8 cellular contexts compared by ENCODE assay signal in the genomic region with DNA sequence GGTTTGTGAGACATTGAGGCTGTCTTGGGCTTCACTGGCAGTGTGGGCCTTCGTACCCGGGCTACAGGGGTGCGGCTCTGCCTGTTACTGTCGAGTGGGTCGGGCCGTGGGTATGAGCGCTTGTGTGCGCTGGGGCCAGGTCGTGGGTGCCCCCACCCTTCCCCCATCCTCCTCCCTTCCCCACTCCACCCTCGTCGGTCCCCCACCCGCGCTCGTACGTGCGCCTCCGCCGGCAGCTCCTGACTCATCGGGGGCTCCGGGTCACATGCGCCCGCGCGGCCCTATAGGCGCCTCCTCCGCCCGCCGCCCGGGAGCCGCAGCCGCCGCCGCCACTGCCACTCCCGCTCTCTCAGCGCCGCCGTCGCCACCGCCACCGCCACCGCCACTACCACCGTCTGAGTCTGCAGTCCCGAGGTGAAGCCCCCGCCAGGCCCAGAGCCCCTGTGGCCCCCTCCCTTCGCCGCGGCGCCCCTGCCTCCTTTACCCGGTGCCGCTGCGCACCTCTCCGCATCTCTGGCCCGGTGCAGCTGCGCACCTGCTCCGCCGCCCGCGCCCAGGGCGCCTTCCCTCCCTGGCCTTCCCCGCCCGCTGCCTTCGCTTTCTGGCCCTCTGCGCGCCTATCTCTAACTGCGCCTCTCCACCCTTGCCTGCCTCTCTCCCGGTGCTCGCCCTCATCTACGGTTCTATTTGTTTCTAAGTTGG. TPM values are rescaled to one million over a fixed set of nuclear protein-coding genes. Genes with fewer than 3 reads are reported as not detected.
DNase-seq lines count a peak whose midpoint lies in the region; ATAC-seq lines count a peak whose summit lies in the region.

A gene (plus strand): TSS at position 335 of the 702 bp plus-strand sequence. CDS start 1,253 bp downstream, outside the sequence.

- H3K4me1 ChIP-seq in muscle layer of duodenum (ENCODE audit: control insufficient read depth in 1 of 2, insufficient read depth in 2 of 2, low read length in 2 of 2) = peaks cover 0 to 12% of the 10 kb centered on the region in 2 donors

- peak; percentile 72 for ATAC-seq in HG03064 (IDR thresholded peaks at IDR 0.05; ENCODE audit: low read depth, unreplicated experiment)
- ATAC-seq in esophagus mucosa = peak; percentile 78

- no peaks in the 10 kb centered on the region for H3K9me3 Mint-ChIP-seq in activated T-cell treated with anti-CD3 and anti-CD28 coated beads, Interleukin-2, amount 50 U/mL, for 24 hours

- H3K36me3 Mint-ChIP-seq in activated T-cell treated with anti-CD3 and anti-CD28 coated beads, Interleukin-2, amount 50 U/mL, for 24 hours (ENCODE audit: low read depth) = peaks cover 45% of the 10 kb centered on the region

- peak within 1 kb of the TSS; percentile 90 for H3K27ac Mint-ChIP-seq in activated T-cell treated with anti-CD3 and anti-CD28 coated beads, Interleukin-2, amount 50 U/mL, for 24 hours

- H3K27me3 ChIP-seq in muscle layer of duodenum (ENCODE audit: low read depth, low read length) = no peaks in the 10 kb centered on the region

- H3K4me3 Mint-ChIP-seq in activated T-cell treated with anti-CD3 and anti-CD28 coated beads, Interleukin-2, amount 50 U/mL, for 24 hours = peak within 1 kb of the TSS; percentile 97

- DNase-seq in NCI-H1436 (lab: John Stamatoyannopoulos, UW) (peak; percentile 70), NCI-H1436 treated with DMSO at 0.1 percent for 48 hours (lab: John Stamatoyannopoulos, UW) (no peak), NOMO-1 treated with DMSO at 0.1 percent for 48 hours (lab: John Stamatoyannopoulos, UW; ENCODE audit: unreplicated experiment) (peak; percentile 51)
- peak; percentile 87 for DNase-seq in activated T-cell treated with anti-CD3 and anti-CD28 coated beads, Interleukin-2, amount 50 U/mL, for 24 hours
- DNase-seq in stimulated activated CD8-positive, alpha-beta memory T cell treated with anti-CD3 and anti-CD28 coated beads, Interleukin-7, amount 100 ng/mL, for 24 hours (ENCODE audit: low read depth) = peak; percentile 64

- no peaks in the 10 kb centered on the region for H3K27me3 Mint-ChIP-seq in activated T-cell treated with anti-CD3 and anti-CD28 coated beads, Interleukin-2, amount 50 U/mL, for 24 hours

- H3K36me3 ChIP-seq in muscle layer of duodenum (ENCODE audit: control insufficient read depth in 1 of 2, insufficient read depth in 2 of 2, low read length in 2 of 2) = peaks cover 1 to 16% of the 10 kb centered on the region in 2 donors

- peak within 1 kb of the TSS; percentile 64 to 71 for H3K4me3 ChIP-seq in muscle layer of duodenum (ENCODE audit: low read depth in 1 of 2, low read length in 2 of 2)

- no peaks in the 10 kb centered on the region for H3K9me3 ChIP-seq in muscle layer of duodenum (ENCODE audit: control insufficient read depth in 1 of 2, low read length in 2 of 2)

- H3K4me1 Mint-ChIP-seq in activated T-cell treated with anti-CD3 and anti-CD28 coated beads, Interleukin-2, amount 50 U/mL, for 24 hours (ENCODE audit: low read depth) = peaks cover 38% of the 10 kb centered on the region

- H3K27ac ChIP-seq in muscle layer of duodenum (ENCODE audit: low read length) = peak within 1 kb of the TSS; percentile 16

RNA-seq across cellular contexts. Expression of the gene that starts here (rescaled TPM):
- 3.7 TPM for total RNA-seq in esophagus mucosa
